ENCODE assay signal across 29 cellular contexts in the genomic region with DNA sequence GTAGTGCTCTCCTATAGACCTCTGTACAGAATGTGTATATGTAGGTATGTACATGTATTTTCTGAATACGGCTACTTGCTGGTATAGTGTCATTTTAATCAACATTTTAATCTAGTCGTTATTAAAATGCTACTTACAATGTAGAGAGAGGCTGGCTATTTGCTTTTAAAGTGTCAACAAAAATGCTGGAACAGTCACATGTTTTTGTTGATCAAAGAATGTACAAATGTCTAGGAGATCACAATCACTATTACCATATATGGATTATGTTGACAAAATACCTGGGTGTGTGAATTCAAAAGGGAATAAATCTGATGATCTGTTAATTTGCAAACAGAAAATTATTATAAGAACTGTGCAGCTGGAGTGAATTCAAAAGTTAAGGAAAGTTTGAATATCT.
"Had no signal": no experiment of that assay in that cellular context is flagged by ENCODE, and none has a peak within 500 bp of the region (broad histone marks: within the 10 kb centered on the region; RNA-seq: fewer than 3 reads in every experiment).

No MANE protein-coding gene starts in this region.

- H3K9ac ChIP-seq: neural progenitor cell had no signal

- H3K4me2 ChIP-seq: hepatocyte, neural progenitor cell had no signal

- H3K4me3 Mint-ChIP-seq: mesothelial cell of epicardium; naive B cell; natural killer cell; nephron progenitor cell; neural progenitor cell; stimulated activated effector memory CD8-positive, alpha-beta T cell treated with anti-CD3 and anti-CD28 coated beads, Interleukin-12 subunit alpha, Interleukin-12 subunit beta, amount 100 ng/mL, for 72 hours had no signal

- H3K4me1 ChIP-seq: heart right ventricle, left lung, prostate gland, sigmoid colon, spleen, testis, transverse colon, upper lobe of left lung had no signal

- ATAC-seq: heart right ventricle; left cardiac atrium; left lung; natural killer cell; right cardiac atrium; stimulated activated effector memory CD8-positive, alpha-beta T cell treated with anti-CD3 and anti-CD28 coated beads, Interleukin-12 subunit alpha, Interleukin-12 subunit beta, amount 100 ng/mL, for 72 hours had no signal

- H3K9me3 Mint-ChIP-seq: neural progenitor cell had no signal

- FAIRE-seq: small intestine had no signal

- H3K4me1 Mint-ChIP-seq: nephron progenitor cell; stimulated activated effector memory CD8-positive, alpha-beta T cell treated with anti-CD3 and anti-CD28 coated beads, Interleukin-12 subunit alpha, Interleukin-12 subunit beta, amount 100 ng/mL, for 72 hours had no signal

- H3K9me3 ChIP-seq: left lung, neutrophil, prostate gland, sigmoid colon, stomach, testis, thyroid gland, transverse colon, upper lobe of left lung had no signal

- H3K27ac ChIP-seq: heart right ventricle, hepatocyte, left lung, neural progenitor cell, neutrophil, prostate gland, sigmoid colon, spleen, stomach, testis, thyroid gland, transverse colon, upper lobe of left lung had no signal

- H3K36me3 ChIP-seq: heart right ventricle, neural progenitor cell, neutrophil, prostate gland, sigmoid colon, stomach, thyroid gland, transverse colon, upper lobe of left lung had no signal

- DNase-seq: heart right ventricle; islet precursor cell; kidney glomerular epithelial cell; left cardiac atrium; left lung; mesendoderm; naive B cell; natural killer cell; nephron progenitor cell; occipital lobe; retina; right cardiac atrium; sigmoid colon; small intestine; spleen; stimulated activated CD4-positive, alpha-beta T cell treated with anti-CD3 and anti-CD28 coated beads, Interleukin-4, amount 100 ng/mL, for 24 hours; stimulated activated naive CD4-positive, alpha-beta T cell; stomach; testis; thyroid gland; transverse colon; upper lobe of left lung had no signal

- H3K27ac Mint-ChIP-seq: naive B cell; natural killer cell; nephron progenitor cell; neural progenitor cell; stimulated activated effector memory CD8-positive, alpha-beta T cell treated with anti-CD3 and anti-CD28 coated beads, Interleukin-12 subunit alpha, Interleukin-12 subunit beta, amount 100 ng/mL, for 72 hours had no signal

- H3K36me3 Mint-ChIP-seq: natural killer cell, neural progenitor cell had no signal

- H3K4me3 ChIP-seq: heart right ventricle, hepatocyte, left lung, lung, neural progenitor cell, prostate gland, sigmoid colon, spleen, stomach, testis, thyroid gland, transverse colon, upper lobe of left lung had no signal

- H3K27me3 Mint-ChIP-seq: naive B cell had no signal
